8 cellular contexts compared by ENCODE assay signal in genomic region chr2:85605406-85606115, GRCh38. TPM values are rescaled to one million over a fixed set of nuclear protein-coding genes. Genes with fewer than 3 reads are reported as not detected.
DNase-seq lines count a peak whose midpoint lies in the region; ATAC-seq and TF ChIP-seq lines count a peak whose summit lies in the region.
"Had no signal": no experiment of that assay in that cellular context is flagged by ENCODE, and none has a peak within 500 bp of the region (broad histone marks: within the 10 kb centered on the region; RNA-seq: fewer than 3 reads in every experiment).

No MANE protein-coding gene starts in this region.

- H3K9me3 ChIP-seq in thyroid gland: no peaks in the 10 kb centered on the region

- no peak overlapping the region for H3K4me3 Mint-ChIP-seq in activated naive CD8-positive, alpha-beta T cell
- no peak overlapping the region for H3K4me3 Mint-ChIP-seq in activated naive CD8-positive, alpha-beta T cell treated with anti-CD3 and anti-CD28 coated beads, Interleukin-2, amount 50 U/mL, for 24 hours

- H3K4me3 ChIP-seq in fibroblast of the aortic adventitia (ENCODE audit: low read depth, low read length): no peak overlapping the region
- H3K4me3 ChIP-seq in thyroid gland (replicated peaks in 1 of 3): no peak overlapping the region

- peaks cover 41% of the 10 kb centered on the region for H3K4me1 Mint-ChIP-seq in activated naive CD8-positive, alpha-beta T cell (ENCODE audit: low read depth)
- peaks cover 36% of the 10 kb centered on the region for H3K4me1 Mint-ChIP-seq in activated naive CD8-positive, alpha-beta T cell treated with anti-CD3 and anti-CD28 coated beads, Interleukin-2, amount 50 U/mL, for 24 hours

- H3K36me3 Mint-ChIP-seq in activated naive CD8-positive, alpha-beta T cell: peaks cover 6% of the 10 kb centered on the region
- peaks cover 12% of the 10 kb centered on the region for H3K36me3 Mint-ChIP-seq in activated naive CD8-positive, alpha-beta T cell treated with anti-CD3 and anti-CD28 coated beads, Interleukin-2, amount 50 U/mL, for 24 hours (ENCODE audit: low read depth)

- DNase-seq in activated naive CD8-positive, alpha-beta T cell treated with anti-CD3 and anti-CD28 coated beads, Interleukin-2, amount 50 U/mL, for 24 hours: no peak
- DNase-seq in fibroblast of the aortic adventitia (ENCODE audit: low read depth) (peak; percentile 95), thyroid gland (peak in 1 of 2 donors; percentile 71), NCI-H2081 treated with DMSO at 0.1 percent for 48 hours (lab: John Stamatoyannopoulos, UW) (no peak), T-helper 9 cell (no peak)
- DNase-seq: AML-193, NCI-H524 had no signal

- peak overlapping the region; percentile 33 to 78 (median 45) for H3K27ac ChIP-seq in thyroid gland

- intact Hi-C loops in thyroid gland (cut with DNase I): no loop called here

- no peaks in the 10 kb centered on the region for H3K9me3 Mint-ChIP-seq in activated naive CD8-positive, alpha-beta T cell (ENCODE audit: low read depth)
- no peaks in the 10 kb centered on the region for H3K9me3 Mint-ChIP-seq in activated naive CD8-positive, alpha-beta T cell treated with anti-CD3 and anti-CD28 coated beads, Interleukin-2, amount 50 U/mL, for 24 hours

- H3K27me3 Mint-ChIP-seq in activated naive CD8-positive, alpha-beta T cell: no peaks in the 10 kb centered on the region
- no peaks in the 10 kb centered on the region for H3K27me3 Mint-ChIP-seq in activated naive CD8-positive, alpha-beta T cell treated with anti-CD3 and anti-CD28 coated beads, Interleukin-2, amount 50 U/mL, for 24 hours

- peaks cover 7 to 13% of the 10 kb centered on the region in 2 donors for H3K36me3 ChIP-seq in thyroid gland

- H3K27ac Mint-ChIP-seq in activated naive CD8-positive, alpha-beta T cell: peak overlapping the region; percentile 58
- H3K27ac Mint-ChIP-seq in activated naive CD8-positive, alpha-beta T cell treated with anti-CD3 and anti-CD28 coated beads, Interleukin-2, amount 50 U/mL, for 24 hours: no peak overlapping the region

- TF ChIP-seq POLR2A in thyroid gland (IDR thresholded peaks at IDR 0.05): no peak

- no peak for ATAC-seq in activated naive CD8-positive, alpha-beta T cell treated with anti-CD3 and anti-CD28 coated beads, Interleukin-2, amount 50 U/mL, for 24 hours

- H3K27me3 ChIP-seq in thyroid gland: no peaks in the 10 kb centered on the region

- WGBS in thyroid gland, 2 donors: 35 to 58% methylated on average over 4 of the region's 4 CpGs

- peaks cover 33 to 50% of the 10 kb centered on the region in 2 donors for H3K4me1 ChIP-seq in thyroid gland

- TF ChIP-seq CTCF in fibroblast of the aortic adventitia (IDR thresholded peaks at IDR 0.05; ENCODE audit: insufficient read depth, low read length): no peak
- TF ChIP-seq CTCF in thyroid gland (IDR thresholded peaks at IDR 0.05): no peak

RNA-seq across cellular contexts. Expression of gene TMEM150A, which starts 3.1 kb away (rescaled TPM):
- total RNA-seq in fibroblast of the aortic adventitia (ENCODE audit: low replicate concordance) (7.4 and 8.6 TPM in 2 replicates), thyroid gland (10 to 100 TPM in 3 of 4 donors, 1 to 10 TPM in 1; 8.9 to 25.2 (median 21.9) TPM)

RNA-seq across cellular contexts. Expression of gene C2orf68, which starts 6.3 kb away (rescaled TPM):
- total RNA-seq in fibroblast of the aortic adventitia (ENCODE audit: low replicate concordance) (4.6 and 22.2 TPM in 2 replicates), thyroid gland (10 to 100 TPM; 24.0 to 30.1 (median 25.8) TPM)

RNA-seq across cellular contexts. Expression of gene RNF181, which starts 10.0 kb away (rescaled TPM):
- total RNA-seq in fibroblast of the aortic adventitia (ENCODE audit: low replicate concordance) (86.7 and 213 TPM in 2 replicates), thyroid gland (100 to 1,000 TPM in 3 of 4 donors, 10 to 100 TPM in 1; 86.9 to 202 (median 168) TPM)

RNA-seq across cellular contexts. Expression of gene USP39, which starts 10.4 kb away (rescaled TPM):
- total RNA-seq in fibroblast of the aortic adventitia (ENCODE audit: low replicate concordance) (45.6 and 251 TPM in 2 replicates), thyroid gland (100 to 1,000 TPM in 2 of 4 donors, 10 to 100 TPM in 2; 60.5 to 201 (median 99.4) TPM)

RNA-seq across cellular contexts. Expression of gene VAMP5, which starts 21.3 kb away (rescaled TPM):
- total RNA-seq in fibroblast of the aortic adventitia (ENCODE audit: low replicate concordance): 33.8 and 56.2 TPM in 2 replicates
- total RNA-seq in thyroid gland: 10 to 100 TPM; 13.6 to 41.3 (median 20.7) TPM
